ENCODE assay signal across 24 cellular contexts in genomic region chr15:101533371-101534140, GRCh38.
"Had no signal": no experiment of that assay in that cellular context is flagged by ENCODE, and none has a peak within 500 bp of the region (broad histone marks: within the 10 kb centered on the region; RNA-seq: fewer than 3 reads in every experiment).

No MANE protein-coding gene starts in this region.

- H3K4me1 Mint-ChIP-seq: activated B cell treated with CpG ODN at 0.5 μM for 24 hours had no signal

- ATAC-seq: activated CD8-positive, alpha-beta T cell treated with anti-CD3 and anti-CD28 coated beads for 36 hours; activated T-cell treated with anti-CD3 and anti-CD28 coated beads, Interleukin-2, amount 50 U/mL, for 4 hours; activated T-helper 17 cell treated with anti-CD3 and anti-CD28 coated beads, Interleukin-2, amount 50 U/mL, for 72 hours; gastroesophageal sphincter; lower lobe of right lung; mucosa of descending colon; right cardiac atrium had no signal

- H3K27ac Mint-ChIP-seq: activated B cell treated with CpG ODN at 0.5 μM for 24 hours; activated CD8-positive, alpha-beta T cell treated with anti-CD3 and anti-CD28 coated beads for 36 hours; activated T-helper 17 cell treated with anti-CD3 and anti-CD28 coated beads, Interleukin-2, amount 50 U/mL, for 72 hours; nephron; T-helper 2 cell treated with Interferon-gamma antibody and Interleukin-4, amounts not matched to agents 5 μg/mL and 100 μg/mL, for 36 hours had no signal

- H2AFZ ChIP-seq: parathyroid adenoma had no signal

- H3K9me3 Mint-ChIP-seq: activated B cell treated with CpG ODN at 0.5 μM for 24 hours; activated CD8-positive, alpha-beta T cell treated with anti-CD3 and anti-CD28 coated beads for 36 hours; activated T-helper 17 cell treated with anti-CD3 and anti-CD28 coated beads, Interleukin-2, amount 50 U/mL, for 72 hours; nephron; T-helper 2 cell treated with Interferon-gamma antibody and Interleukin-4, amounts not matched to agents 5 μg/mL and 100 μg/mL, for 36 hours had no signal

- H3K9ac ChIP-seq: parathyroid adenoma had no signal

- H3K36me3 ChIP-seq: brain microvascular endothelial cell, gastroesophageal sphincter, lower lobe of right lung, spleen, tibial nerve had no signal

- H3K27me3 Mint-ChIP-seq: activated CD8-positive, alpha-beta T cell treated with anti-CD3 and anti-CD28 coated beads for 36 hours had no signal

- H3K4me3 ChIP-seq: gastroesophageal sphincter, lower lobe of right lung, mucosa of descending colon, spleen, tibial nerve had no signal

- H3K27ac ChIP-seq: brain microvascular endothelial cell, gastroesophageal sphincter, lower lobe of right lung, parathyroid adenoma, spleen, tibial nerve had no signal

- H3K27me3 ChIP-seq: brain microvascular endothelial cell, gastroesophageal sphincter, spleen, tibial nerve had no signal

- H3K4me1 ChIP-seq: parathyroid adenoma, tibial nerve had no signal

- DNase-seq: activated B cell treated with CpG ODN at 0.5 μM for 24 hours; activated CD4-positive, alpha-beta T cell treated with anti-CD3 and anti-CD28 coated beads, Interleukin-2, amount 50 U/mL, for 1 hour; activated CD8-positive, alpha-beta T cell treated with anti-CD3 and anti-CD28 coated beads for 36 hours; activated gamma-delta T cell treated with Interleukin-2 at 50 U/mL for 16 hours; activated naive CD4-positive, alpha-beta T cell treated with anti-CD3 and anti-CD28 coated beads, Interleukin-2, amount 50 U/mL, for 16 hours; activated T-cell treated with anti-CD3 and anti-CD28 coated beads, Interleukin-2, amount 50 U/mL, for 4 hours; amniotic stem cell; brain microvascular endothelial cell; effector memory CD4-positive, alpha-beta T cell; erythroblast; hippocampal formation; lower lobe of right lung; spleen; stimulated activated CD4-positive, alpha-beta T cell treated with anti-CD3 and anti-CD28 coated beads, Interleukin-2, amount 100 ng/mL, for 48 hours; stimulated activated naive CD4-positive, alpha-beta T cell treated with Interleukin-2 at 50 U/mL for 16 hours; T-helper 1 cell had no signal

- H3K79me2 ChIP-seq: parathyroid adenoma had no signal

- H3K9me3 ChIP-seq: gastroesophageal sphincter, lower lobe of right lung, mucosa of descending colon, spleen had no signal

- H3K4me3 Mint-ChIP-seq: activated B cell treated with CpG ODN at 0.5 μM for 24 hours; activated CD8-positive, alpha-beta T cell treated with anti-CD3 and anti-CD28 coated beads for 36 hours; activated T-cell treated with anti-CD3 and anti-CD28 coated beads, Interleukin-2, amount 50 U/mL, for 4 hours; activated T-helper 17 cell treated with anti-CD3 and anti-CD28 coated beads, Interleukin-2, amount 50 U/mL, for 72 hours; nephron; T-helper 2 cell treated with Interferon-gamma antibody and Interleukin-4, amounts not matched to agents 5 μg/mL and 100 μg/mL, for 36 hours had no signal
